Comparison of ENCODE assay signal across 12 cellular contexts in genomic region chrX:24839331-24839730, GRCh38.
DNase-seq lines count a peak whose midpoint lies in the region; ATAC-seq and TF ChIP-seq lines count a peak whose summit lies in the region.
"Had no signal": no experiment of that assay in that cellular context is flagged by ENCODE, and none has a peak within 500 bp of the region (broad histone marks: within the 10 kb centered on the region; RNA-seq: fewer than 3 reads in every experiment).

No MANE protein-coding gene starts in this region.

- H3K4me1 ChIP-seq in IMR-90 (ENCODE audit: control insufficient read depth, insufficient read depth, low read length) (no peaks in the 10 kb centered on the region), parathyroid adenoma (no peaks in the 10 kb centered on the region)
- H3K4me1 ChIP-seq: BLaER1 treated with 17β-estradiol and CSF1 and Interleukin-3, amounts not matched to agents 10 nM and 100 nM had no signal

- H3K14ac ChIP-seq in IMR-90 (replicated peaks; ENCODE audit: low read depth, low read length): no peak overlapping the region

- no peak overlapping the region for H2BK5ac ChIP-seq in IMR-90 (ENCODE audit: low read depth, low read length, poor library complexity, severe bottlenecking)

- TF ChIP-seq CTCF in IMR-90 (conservative IDR thresholded peaks at IDR 0.05; ENCODE audit: low read depth, low read length) (no peak), epithelial cell of esophagus (IDR thresholded peaks at IDR 0.05; ENCODE audit: insufficient read depth, low read depth, low read length, missing control alignments) (no peak), parathyroid adenoma (IDR thresholded peaks at IDR 0.05) (no peak)

- H2BK120ac ChIP-seq in IMR-90 (ENCODE audit: low read depth, low read length): no peak overlapping the region

- CTCF ChIA-PET in IMR-90 (lab: Yijun Ruan, JAX): interaction anchor here (0.5 to 2.8 kb wide), 8 partner anchors 9 to 1341 kb away, joined by 3 to 19 read pairs (median 4); no protein-coding TSS in a partner anchor

- H2BK15ac ChIP-seq in IMR-90 (ENCODE audit: low read depth, low read length): no peak overlapping the region

- H3K27me3 ChIP-seq in IMR-90 (ENCODE audit: control insufficient read depth, insufficient read depth, low read length): no peaks in the 10 kb centered on the region
- H3K27me3 ChIP-seq in parathyroid adenoma (ENCODE audit: control insufficient read depth, insufficient read depth, low read length): no peaks in the 10 kb centered on the region

- H3K18ac ChIP-seq in IMR-90 (ENCODE audit: low read depth, low read length): no peak overlapping the region

- H3K23ac ChIP-seq in IMR-90 (ENCODE audit: low read depth, low read length): no peak overlapping the region

- no peaks in the 10 kb centered on the region for H3K9me1 ChIP-seq in IMR-90 (ENCODE audit: insufficient read depth, low read length)

- dilution Hi-C loops in IMR-90 (cut with HindIII; ENCODE audit: low sequenced_read_pairs, unreplicated experiment): no loop called here

- no peak overlapping the region for H2AFZ ChIP-seq in IMR-90 (replicated peaks; ENCODE audit: low read length, poor library complexity)
- H2AFZ ChIP-seq in parathyroid adenoma: no peak overlapping the region

- H2AK9ac ChIP-seq in IMR-90 (replicated peaks; ENCODE audit: low read depth, low read length, poor library complexity): peak overlapping the region; percentile 30

- in situ Hi-C loops in IMR-90 (cut with MboI; ENCODE audit: low sequenced_read_pairs): loop anchor here (5.0 kb wide), 1 partner anchor 303 kb away; no protein-coding TSS in a partner anchor

- no peak overlapping the region for H2AK5ac ChIP-seq in IMR-90 (ENCODE audit: low read depth, low read length)

- no peak for TF ChIP-seq POLR2A in IMR-90 (IDR thresholded peaks at IDR 0.05; ENCODE audit: low read depth, low read length)

- H4K8ac ChIP-seq in IMR-90 (ENCODE audit: low read depth in 2 of 2, low read length in 2 of 2): no peak overlapping the region

- no peaks in the 10 kb centered on the region for H4K20me1 ChIP-seq in IMR-90 (ENCODE audit: insufficient read depth, low read length)

- H4K91ac ChIP-seq in IMR-90 (ENCODE audit: insufficient read depth, low read depth, low read length): no peak overlapping the region

- H3K4ac ChIP-seq in IMR-90 (ENCODE audit: low read depth, low read length): no peak overlapping the region

- H4K5ac ChIP-seq in IMR-90 (ENCODE audit: low read depth, low read length): no peak overlapping the region

- no TSS peak for BruUV-seq in IMR-90 (replicated peaks; lab: Mats Ljungman, UMichigan)

- H3K9ac ChIP-seq in IMR-90 (ENCODE audit: low read depth, low read length): no peak overlapping the region
- no peak overlapping the region for H3K9ac ChIP-seq in parathyroid adenoma
- H3K9ac ChIP-seq: BLaER1 treated with 17β-estradiol and CSF1 and Interleukin-3, amounts not matched to agents 10 nM and 100 nM had no signal

- H3K27ac ChIP-seq in IMR-90 (ENCODE audit: insufficient read depth, low read length): no peak overlapping the region
- H3K27ac ChIP-seq in parathyroid adenoma: peak overlapping the region; percentile 16
- H3K27ac ChIP-seq: BLaER1 treated with 17β-estradiol and CSF1 and Interleukin-3, amounts not matched to agents 10 nM and 100 nM had no signal

- H3K4me3 ChIP-seq in IMR-90 (ENCODE audit: insufficient read depth, low read depth, low read length): no peak overlapping the region
- no peak overlapping the region for H3K4me3 ChIP-seq in epithelial cell of esophagus (ENCODE audit: low read length)
- H3K4me3 ChIP-seq in parathyroid adenoma (ENCODE audit: low read depth, low read length): no peak overlapping the region
- H3K4me3 ChIP-seq: BLaER1 treated with 17β-estradiol and CSF1 and Interleukin-3, amounts not matched to agents 10 nM and 100 nM had no signal

- no peak overlapping the region for H2BK20ac ChIP-seq in IMR-90 (ENCODE audit: low read depth, low read length)

- no peak for TF ChIP-seq RAD21 in IMR-90 (IDR thresholded peaks at IDR 0.05; ENCODE audit: low read length)

- H3K79me2 ChIP-seq in parathyroid adenoma: no peaks in the 10 kb centered on the region

- DNase-seq in IMR-90: no peak
- DNase-seq in epithelial cell of esophagus (ENCODE audit: low read depth): peak; percentile 59
- peak; percentile 1 for DNase-seq in kidney tubule cell (ENCODE audit: low spot score)
- no peak for DNase-seq in NCI-H446 treated with DMSO at 0.1 percent for 48 hours (lab: John Stamatoyannopoulos, UW)
- DNase-seq in stimulated activated CD4-positive, alpha-beta T cell treated with anti-CD3 and anti-CD28 coated beads, Interleukin-15, amount 100 ng/mL, for 24 hours: no peak
- no peak for DNase-seq in NCI-H2171 treated with DMSO at 0.1 percent for 48 hours (lab: John Stamatoyannopoulos, UW)
- no peak for DNase-seq in NCI-H345 (lab: John Stamatoyannopoulos, UW)
- DNase-seq: 8988T, DMS 273 treated with DMSO at 0.1 percent for 48 hours, HCEC 1CT had no signal

- H3K36me3 ChIP-seq in IMR-90 (ENCODE audit: control insufficient read depth, insufficient read depth, low read length) (no peaks in the 10 kb centered on the region), parathyroid adenoma (ENCODE audit: control insufficient read depth, insufficient read depth, low read length) (no peaks in the 10 kb centered on the region)

- POLR2A ChIA-PET in IMR-90 (lab: Charles Lee; ENCODE audit: unreplicated experiment): no interaction called here

- ATAC-seq in IMR-90 (ENCODE audit: low read depth): no peak

- intact Hi-C loops in IMR-90 (cut with micrococcal nuclease): loop anchor here (5.0 kb wide), 1 partner anchor 163 kb away; no protein-coding TSS in a partner anchor

- whole genome bisulfite sequencing in IMR-90 (ENCODE audit: extremely low coverage in 2 of 2, insufficient read length in 1 of 2), 2 experiments: no CpG with 5 or more reads among the region's 4 CpGs

- no peak overlapping the region for H3K56ac ChIP-seq in IMR-90 (ENCODE audit: extremely low read depth, insufficient read depth, low read length)

- no peaks in the 10 kb centered on the region for H3K79me1 ChIP-seq in IMR-90 (ENCODE audit: low read depth in 1 of 2, low read length in 2 of 2)

- H3K9me3 ChIP-seq in IMR-90 (ENCODE audit: control insufficient read depth, insufficient read depth, low read length): no peaks in the 10 kb centered on the region
- no peaks in the 10 kb centered on the region for H3K9me3 ChIP-seq in parathyroid adenoma (ENCODE audit: control insufficient read depth, low read length)
- H3K9me3 ChIP-seq: BLaER1 treated with 17β-estradiol and CSF1 and Interleukin-3, amounts not matched to agents 10 nM and 100 nM had no signal

- H3K4me2 ChIP-seq in IMR-90 (ENCODE audit: low read depth, low read length) (no peak overlapping the region), parathyroid adenoma (ENCODE audit: low read length) (no peak overlapping the region)
- H3K4me2 ChIP-seq: BLaER1 treated with 17β-estradiol and CSF1 and Interleukin-3, amounts not matched to agents 10 nM and 100 nM had no signal

TF ChIP-seq in IMR-90, 13 proteins besides CTCF, POLR2A, EP300 and RAD21:
- TF ChIP-seq FOS (IDR thresholded peaks at IDR 0.05; ENCODE audit: low read depth, low read length) (no peak), USF2 (IDR thresholded peaks at IDR 0.05; ENCODE audit: low read depth, low read length) (no peak), MXI1 (IDR thresholded peaks at IDR 0.05; ENCODE audit: borderline replicate concordance, low read depth, low read length) (no peak), RCOR1 (IDR thresholded peaks at IDR 0.05; ENCODE audit: insufficient replicate concordance, low read length) (no peak), SMC3 (IDR thresholded peaks at IDR 0.05; ENCODE audit: low read depth, low read length) (no peak), ELK1 (IDR thresholded peaks at IDR 0.05; ENCODE audit: borderline replicate concordance, low read depth, low read length) (no peak), RFX5 (IDR thresholded peaks at IDR 0.05; ENCODE audit: low read depth, low read length) (no peak)

Comparison
In these comparisons a context has a peak if more than half of its experiments do, and no peak if none do; other contexts are left out.
1. DNase-seq: peak in epithelial cell of esophagus (single experiment) and kidney tubule cell (single experiment); none in IMR-90 (single experiment), NCI-H446 treated with DMSO at 0.1 percent for 48 hours (single experiment), stimulated activated CD4-positive, alpha-beta T cell treated with anti-CD3 and anti-CD28 coated beads, Interleukin-15, amount 100 ng/mL, for 24 hours (single experiment), NCI-H2171 treated with DMSO at 0.1 percent for 48 hours (single experiment) and NCI-H345 (single experiment).